Comparison of ENCODE assay signal across 9 cellular contexts in genomic region chr4:152385551-152385950, GRCh38.
DNase-seq lines count a peak whose midpoint lies in the region; ATAC-seq and TF ChIP-seq lines count a peak whose summit lies in the region.
"Had no signal": no experiment of that assay in that cellular context is flagged by ENCODE, and none has a peak within 500 bp of the region (broad histone marks: within the 10 kb centered on the region; RNA-seq: fewer than 3 reads in every experiment).

No MANE protein-coding gene starts in this region.

- H3K36me3 Mint-ChIP-seq in activated CD4-positive, alpha-beta T cell treated with anti-CD3 and anti-CD28 coated beads for 36 hours (ENCODE audit: low read depth): peaks cover 3% of the 10 kb centered on the region

- H3K4me3 ChIP-seq in WERI-Rb-1 (ENCODE audit: low read depth, low read length): no peak overlapping the region
- no peak overlapping the region for H3K4me3 ChIP-seq in kidney epithelial cell (ENCODE audit: low read depth, low read length)

- POLR2A ChIA-PET in activated CD4-positive, alpha-beta T cell treated with anti-CD3 and anti-CD28 coated beads for 36 hours (lab: Charles Lee): interaction anchor here (0.6 kb wide), 1 partner anchor 1259 kb away, joined by 5 read pairs; no protein-coding TSS in a partner anchor

- H3K9me3 ChIP-seq in WERI-Rb-1 (ENCODE audit: severe bottlenecking): no peaks in the 10 kb centered on the region

- H3K27me3 ChIP-seq in WERI-Rb-1 (ENCODE audit: insufficient read depth, low read depth, severe bottlenecking) (no peaks in the 10 kb centered on the region), kidney epithelial cell (ENCODE audit: control insufficient read depth, insufficient read depth, low read length) (no peaks in the 10 kb centered on the region)

- H3K36me3 ChIP-seq in WERI-Rb-1 (no peaks in the 10 kb centered on the region), kidney epithelial cell (ENCODE audit: control insufficient read depth, insufficient read depth, low read length) (no peaks in the 10 kb centered on the region)

- H3K27ac Mint-ChIP-seq in activated CD4-positive, alpha-beta T cell treated with anti-CD3 and anti-CD28 coated beads for 36 hours: no peak overlapping the region

- H3K4me3 Mint-ChIP-seq in activated CD4-positive, alpha-beta T cell treated with anti-CD3 and anti-CD28 coated beads for 36 hours: no peak overlapping the region

- CTCF ChIA-PET in activated CD4-positive, alpha-beta T cell treated with anti-CD3 and anti-CD28 coated beads for 36 hours (lab: Charles Lee): interaction anchor here (0.6 to 1.1 kb wide), 4 partner anchors 11 to 256 kb away, joined by 3 to 5 read pairs (median 3); no protein-coding TSS in a partner anchor

- intact Hi-C loops in activated CD4-positive, alpha-beta T cell treated with anti-CD3 and anti-CD28 coated beads for 36 hours (cut with DNase I, micrococcal nuclease): no loop called here

- DNase-seq in AG08395 (ENCODE audit: low spot score) (peak; percentile 29), GM20000 (ENCODE audit: low spot score) (no peak), WERI-Rb-1 (no peak), kidney epithelial cell (ENCODE audit: low read depth) (no peak), GDM1 (lab: John Stamatoyannopoulos, UW) (no peak), HK-2 (ENCODE audit: unreplicated experiment) (no peak)
- no peak for DNase-seq in activated CD4-positive, alpha-beta T cell treated with anti-CD3 and anti-CD28 coated beads for 36 hours
- DNase-seq: NCI-H446 treated with DMSO at 0.1 percent for 48 hours had no signal

- H3K4me1 Mint-ChIP-seq in activated CD4-positive, alpha-beta T cell treated with anti-CD3 and anti-CD28 coated beads for 36 hours: peaks cover 16% of the 10 kb centered on the region

- peaks cover 2% of the 10 kb centered on the region for H3K9me3 Mint-ChIP-seq in activated CD4-positive, alpha-beta T cell treated with anti-CD3 and anti-CD28 coated beads for 36 hours (ENCODE audit: low read depth)

- no peaks in the 10 kb centered on the region for H3K27me3 Mint-ChIP-seq in activated CD4-positive, alpha-beta T cell treated with anti-CD3 and anti-CD28 coated beads for 36 hours

- H3K27ac ChIP-seq in WERI-Rb-1: no peak overlapping the region

- no peak for ATAC-seq in GM18498 (IDR thresholded peaks at IDR 0.05; ENCODE audit: unreplicated experiment)
- ATAC-seq in activated CD4-positive, alpha-beta T cell treated with anti-CD3 and anti-CD28 coated beads for 36 hours: no peak

- TF ChIP-seq CTCF in GM20000 (IDR thresholded peaks at IDR 0.05; ENCODE audit: extremely low read depth, missing control alignments) (peak; percentile 16), WERI-Rb-1 (IDR thresholded peaks at IDR 0.05; ENCODE audit: low read depth, low read length) (peak; percentile 26; the same call in 1 of the 2 replicates), kidney epithelial cell (IDR thresholded peaks at IDR 0.05; ENCODE audit: insufficient read depth, low read length, poor library complexity, severe bottlenecking) (peak; percentile 60)
